ENCODE assay signal across 8 cellular contexts in genomic region chr4:99947190-99947578, GRCh38. TPM values are rescaled to one million over a fixed set of nuclear protein-coding genes. Genes with fewer than 3 reads are reported as not detected.
DNase-seq lines count a peak whose midpoint lies in the region; ATAC-seq and TF ChIP-seq lines count a peak whose summit lies in the region.

No MANE protein-coding gene starts in this region.

- no peak for TF ChIP-seq RAD21 in SK-N-SH (IDR thresholded peaks at IDR 0.05; ENCODE audit: low read length)

- peaks cover 75% of the 10 kb centered on the region for H3K79me2 ChIP-seq in SK-N-SH (ENCODE audit: insufficient read depth)

- no peaks in the 10 kb centered on the region for H3K27me3 Mint-ChIP-seq in activated naive CD8-positive, alpha-beta T cell treated with anti-CD3 and anti-CD28 coated beads, Interleukin-2, amount 10 ng/mL, durations not matched to agents 7 days and 5 days

- peak overlapping the region; percentile 99 for H3K27ac Mint-ChIP-seq in activated naive CD8-positive, alpha-beta T cell treated with anti-CD3 and anti-CD28 coated beads, Interleukin-2, amount 10 ng/mL, durations not matched to agents 7 days and 5 days

- peaks cover 24% of the 10 kb centered on the region in 2 experiments for H3K4me1 ChIP-seq in SK-N-SH (ENCODE audit: control insufficient read depth in 1 of 2, insufficient read depth in 2 of 2, low read depth in 1 of 2, low read length in 1 of 2)
- H3K4me1 ChIP-seq in iPS-20b (ENCODE audit: insufficient read depth, low read length) = peaks cover 27% of the 10 kb centered on the region; the same call in 1 of the 2 replicates

- H3K36me3 ChIP-seq in SK-N-SH (replicated peaks in 1 of 2; ENCODE audit: control insufficient read depth in 1 of 2, insufficient read depth in 2 of 2, low read length in 1 of 2) (peaks cover 20 to 41% of the 10 kb centered on the region in 2 experiments), iPS-20b (ENCODE audit: insufficient read depth, low read depth, low read length) (peaks cover 32% of the 10 kb centered on the region)

- H3K4me3 Mint-ChIP-seq in activated naive CD8-positive, alpha-beta T cell treated with anti-CD3 and anti-CD28 coated beads, Interleukin-2, amount 10 ng/mL, durations not matched to agents 7 days and 5 days = no peak overlapping the region

- H3K4me2 ChIP-seq in SK-N-SH = peak overlapping the region; percentile 86

- CTCF ChIA-PET in SK-N-SH (lab: Yijun Ruan, JAX) = interaction anchor here (0.5 to 3.5 kb wide), 11 partner anchors 44 to 1958 kb away, joined by 3 to 18 read pairs (median 3); partner anchors contain the start of gene LAMTOR3

- DNase-seq in SK-N-SH (no peak), substantia nigra (lab: John Stamatoyannopoulos, UW) (no peak), NCI-H748 (lab: John Stamatoyannopoulos, UW; ENCODE audit: unreplicated experiment) (no peak), SKM-1 (lab: John Stamatoyannopoulos, UW; ENCODE audit: unreplicated experiment) (no peak)
- no peak for DNase-seq in activated naive CD8-positive, alpha-beta T cell treated with anti-CD3 and anti-CD28 coated beads, Interleukin-2, amount 10 ng/mL, durations not matched to agents 7 days and 5 days

- no peaks in the 10 kb centered on the region for H3K9me3 Mint-ChIP-seq in activated naive CD8-positive, alpha-beta T cell treated with anti-CD3 and anti-CD28 coated beads, Interleukin-2, amount 10 ng/mL, durations not matched to agents 7 days and 5 days

- H3K9me3 ChIP-seq in SK-N-SH (no peaks in the 10 kb centered on the region), iPS-20b (ENCODE audit: insufficient read depth, low read depth, low read length) (no peaks in the 10 kb centered on the region)

- no peak for TF ChIP-seq EP300 in SK-N-SH (IDR thresholded peaks at IDR 0.05; ENCODE audit: borderline replicate concordance in 1 of 2, low read depth in 1 of 2, low read length in 1 of 2)

- 36% methylated on average over 8 of the region's 8 CpGs for WGBS in SK-N-SH (ENCODE audit: low lambda C conversion rate)

- H3K4me1 Mint-ChIP-seq in activated naive CD8-positive, alpha-beta T cell treated with anti-CD3 and anti-CD28 coated beads, Interleukin-2, amount 10 ng/mL, durations not matched to agents 7 days and 5 days = peaks cover 45% of the 10 kb centered on the region

- H4K20me1 ChIP-seq in SK-N-SH (ENCODE audit: insufficient read depth) = peaks cover 33% of the 10 kb centered on the region

- no peaks in the 10 kb centered on the region for H3K9me2 ChIP-seq in SK-N-SH

- peak overlapping the region; percentile 92 for H3K9ac ChIP-seq in SK-N-SH
- peak overlapping the region; percentile 88; the same call in 1 of the 2 replicates for H3K9ac ChIP-seq in iPS-20b (ENCODE audit: low read depth, low read length)

- H3K27me3 ChIP-seq in SK-N-SH (ENCODE audit: insufficient read depth) = no peaks in the 10 kb centered on the region
- H3K27me3 ChIP-seq in iPS-20b (ENCODE audit: insufficient read depth, low read length) = no peaks in the 10 kb centered on the region

- TF ChIP-seq CTCF in SK-N-SH (IDR thresholded peaks at IDR 0.05) = no peak

- peak overlapping the region; percentile 30; the same call in 1 of the 2 replicates for H2AFZ ChIP-seq in SK-N-SH (ENCODE audit: low read depth)

- H3F3A ChIP-seq in SK-N-SH (replicated peaks; ENCODE audit: insufficient read depth) = peaks cover 25% of the 10 kb centered on the region

- H3K36me3 Mint-ChIP-seq in activated naive CD8-positive, alpha-beta T cell treated with anti-CD3 and anti-CD28 coated beads, Interleukin-2, amount 10 ng/mL, durations not matched to agents 7 days and 5 days = peaks cover 41% of the 10 kb centered on the region

- ATAC-seq in SK-N-SH treated with all-trans-retinoic acid at 6 μM for 48 hours (no peak), HG02938 (IDR thresholded peaks at IDR 0.05; ENCODE audit: unreplicated experiment) (no peak)
- no peak for ATAC-seq in activated naive CD8-positive, alpha-beta T cell treated with anti-CD3 and anti-CD28 coated beads, Interleukin-2, amount 10 ng/mL, durations not matched to agents 7 days and 5 days (ENCODE audit: low read depth)

- H3K27ac ChIP-seq in SK-N-SH (ENCODE audit: low read depth in 2 of 2, low read length in 1 of 2) = peak overlapping the region; percentile 80 to 93
- peak overlapping the region; percentile 14 for H3K27ac ChIP-seq in iPS-20b (ENCODE audit: low read length)
- H3K27ac ChIP-seq in substantia nigra (ENCODE audit: low read depth, low read length, poor library complexity, severe bottlenecking) = peak overlapping the region; percentile 90

- H3K4me3 ChIP-seq in SK-N-SH (ENCODE audit: low read depth in 2 of 2, low read length in 1 of 2) (peak overlapping the region; percentile 80 to 86), iPS-20b (ENCODE audit: low read length) (peak overlapping the region; percentile 96)

- POLR2A ChIA-PET in SK-N-SH (lab: Yijun Ruan, JAX) = interaction anchor here (1.5 to 2.6 kb wide), 2 partner anchors 9 to 53 kb away, joined by 3 to 16 read pairs; partner anchors contain the start of gene LAMTOR3
- POLR2A ChIA-PET in activated naive CD8-positive, alpha-beta T cell treated with anti-CD3 and anti-CD28 coated beads, Interleukin-2, amount 10 ng/mL, durations not matched to agents 7 days and 5 days (lab: Charles Lee) = interaction anchor here (0.6 to 2.4 kb wide), 14 partner anchors 19 to 1888 kb away, joined by 3 to 31 read pairs (median 4); partner anchors contain the start of genes DAPP1, LAMTOR3 and METAP1

TF ChIP-seq in SK-N-SH, 30 proteins besides CTCF, POLR2A, EP300 and RAD21:
- TF ChIP-seq EZH2phosphoT487 (IDR thresholded peaks at IDR 0.05; ENCODE audit: borderline replicate concordance, low read depth) = no peak
- TF ChIP-seq ZBTB33 (IDR thresholded peaks at IDR 0.05; ENCODE audit: borderline replicate concordance, low read depth) = 0 out of 2 replicates have a peak, but pooled peaks have one; percentile 3
TF ChIP-seq in SK-N-SH: peak in this region for 1.

TF ChIP-seq in SK-N-SH treated with all-trans-retinoic acid at 6 μM for 48 hours, 23 proteins besides CTCF, POLR2A, EP300 and RAD21 (continues in another document):
- no peak for TF ChIP-seq POU6F1 (CRISPR knock-in tag; IDR thresholded peaks at IDR 0.05; ENCODE audit: borderline replicate concordance, low read depth)
- TF ChIP-seq ARNTL (CRISPR knock-in tag; IDR thresholded peaks at IDR 0.05; ENCODE audit: borderline replicate concordance, low read depth) = no peak
- no peak for TF ChIP-seq ZNF8 (CRISPR knock-in tag; IDR thresholded peaks at IDR 0.05)
- no peak for TF ChIP-seq TCF4 (CRISPR knock-in tag; IDR thresholded peaks at IDR 0.05; ENCODE audit: borderline replicate concordance)
- no peak for TF ChIP-seq TOX (CRISPR knock-in tag; IDR thresholded peaks at IDR 0.05; ENCODE audit: borderline replicate concordance)
- TF ChIP-seq OSR1 (CRISPR knock-in tag; IDR thresholded peaks at IDR 0.05) = no peak
- no peak for TF ChIP-seq GLIS3 (CRISPR knock-in tag; IDR thresholded peaks at IDR 0.05)
- no peak for TF ChIP-seq BACH2 (CRISPR knock-in tag; IDR thresholded peaks at IDR 0.05; ENCODE audit: borderline replicate concordance)
- no peak for TF ChIP-seq PATZ1 (CRISPR knock-in tag; IDR thresholded peaks at IDR 0.05; ENCODE audit: borderline replicate concordance)
- no peak for TF ChIP-seq ZNF70 (CRISPR knock-in tag; IDR thresholded peaks at IDR 0.05)

RNA-seq across cellular contexts. Expression of gene DNAJB14, which starts 0.8 kb away (rescaled TPM):
- polyA plus RNA-seq in SK-N-SH (2012; rRNA removed) = 18.0 and 23.8 TPM in 2 replicates
- polyA plus RNA-seq in SK-N-SH (2012; cell fraction: cytosol; rRNA removed) = 12.2 and 24.7 TPM in 2 replicates
- 28.3 and 29.3 TPM in 2 replicates for polyA plus RNA-seq in SK-N-SH (2012; cell fraction: nucleus; rRNA removed)
- total RNA-seq in activated naive CD8-positive, alpha-beta T cell treated with anti-CD3 and anti-CD28 coated beads, Interleukin-2, amount 10 ng/mL, durations not matched to agents 7 days and 5 days = 10 to 100 TPM; 61.6 to 76.0 TPM

RNA-seq across cellular contexts. Expression of gene H2AZ1, which starts 2.9 kb away (rescaled TPM):
- 353 and 408 TPM in 2 replicates for polyA plus RNA-seq in SK-N-SH (2012; rRNA removed)
- 433 and 475 TPM in 2 replicates for polyA plus RNA-seq in SK-N-SH (2012; cell fraction: cytosol; rRNA removed)
- 155 and 187 TPM in 2 replicates for polyA plus RNA-seq in SK-N-SH (2012; cell fraction: nucleus; rRNA removed)
- 100 to 1,000 TPM; 399 to 400 TPM for total RNA-seq in activated naive CD8-positive, alpha-beta T cell treated with anti-CD3 and anti-CD28 coated beads, Interleukin-2, amount 10 ng/mL, durations not matched to agents 7 days and 5 days

RNA-seq across cellular contexts. Expression of gene LAMTOR3, which starts 53.0 kb away (rescaled TPM):
- 20.8 and 29.7 TPM in 2 replicates for polyA plus RNA-seq in SK-N-SH (2012; rRNA removed)
- 39.7 and 57.5 TPM in 2 replicates for polyA plus RNA-seq in SK-N-SH (2012; cell fraction: cytosol; rRNA removed)
- 5.7 and 14.4 TPM in 2 replicates for polyA plus RNA-seq in SK-N-SH (2012; cell fraction: nucleus; rRNA removed)
- 10 to 100 TPM; 27.4 to 28.3 TPM for total RNA-seq in activated naive CD8-positive, alpha-beta T cell treated with anti-CD3 and anti-CD28 coated beads, Interleukin-2, amount 10 ng/mL, durations not matched to agents 7 days and 5 days

Comparison
In these comparisons a context has a peak if more than half of its experiments do, and no peak if none do; other contexts are left out.
1. H3K27ac ChIP-seq: peak in every context shown above with its lines; median percentile 90 in substantia nigra; 86 in SK-N-SH; 14 in iPS-20b.